In genomic region chr21:45830221-45830640, GRCh38 we compare ENCODE assay signal across 20 cellular contexts.
DNase-seq lines count a peak whose midpoint lies in the region; ATAC-seq lines count a peak whose summit lies in the region.
"Had no signal": no experiment of that assay in that cellular context is flagged by ENCODE, and none has a peak within 500 bp of the region (broad histone marks: within the 10 kb centered on the region; RNA-seq: fewer than 3 reads in every experiment).

No MANE protein-coding gene starts in this region.

- H3K4me1 ChIP-seq in subcutaneous abdominal adipose tissue (ENCODE audit: control insufficient read depth in 5 of 5, insufficient read depth in 5 of 5, low read length in 5 of 5) = peaks cover 0 to 57% (median 44%) of the 10 kb centered on the region in 5 donors
- H3K4me1 ChIP-seq: stomach had no signal

- peak overlapping the region in 2 of 5 donors; percentile 57 to 60 for H3K9ac ChIP-seq in subcutaneous abdominal adipose tissue (ENCODE audit: low read length in 5 of 5)

- no peaks in the 10 kb centered on the region for H3K9me3 ChIP-seq in subcutaneous abdominal adipose tissue (ENCODE audit: control insufficient read depth in 5 of 5, low read length in 5 of 5)
- H3K9me3 ChIP-seq: HAP-1, ovary, stomach, upper lobe of left lung had no signal

- DNase-seq in NCI-H524 (lab: John Stamatoyannopoulos, UW) = peak; percentile 56 to 80
- no peak for DNase-seq in NCI-H524 treated with DMSO at 0.1 percent for 48 hours (lab: John Stamatoyannopoulos, UW)
- peak; percentile 53 for DNase-seq in NCI-H510A (lab: John Stamatoyannopoulos, UW)
- DNase-seq in iPS-NIHi7 (ENCODE audit: extremely low spot score) = peak; percentile 44
- no peak for DNase-seq in left lobe of liver (ENCODE audit: low spot score)
- no peak for DNase-seq in NCI-H146 (lab: John Stamatoyannopoulos, UW)
- DNase-seq in NCI-H146 treated with DMSO at 0.1 percent for 48 hours (lab: John Stamatoyannopoulos, UW; ENCODE audit: unreplicated experiment) = no peak
- DNase-seq: activated CD4-positive, alpha-beta T cell treated with anti-CD3 and anti-CD28 coated beads, Interleukin-2, amount 50 U/mL, for 48 hours; activated naive CD4-positive, alpha-beta T cell treated with anti-CD3 and anti-CD28 coated beads, Interleukin-2, amount 50 U/mL, for 16 hours; endodermal cell; GF-D8; NCI-H1694 treated with DMSO at 0.1 percent for 48 hours; NCI-H748 treated with DMSO at 0.1 percent for 48 hours; ovary; stimulated activated CD4-positive, alpha-beta T cell treated with anti-CD3 and anti-CD28 coated beads, Interleukin-2, amount 100 ng/mL, for 24 hours; stomach; T-helper 2 cell; upper lobe of left lung had no signal

- peak overlapping the region; percentile 75 for H3K27ac ChIP-seq in subcutaneous abdominal adipose tissue (ENCODE audit: low read depth, low read length)
- H3K27ac ChIP-seq: ovary, stomach had no signal

- peaks cover 0 to 1% (median 0%) of the 10 kb centered on the region in 5 donors for H3K27me3 ChIP-seq in subcutaneous abdominal adipose tissue (ENCODE audit: control insufficient read depth in 5 of 5, insufficient read depth in 4 of 5, low read length in 5 of 5)
- H3K27me3 ChIP-seq: ovary, upper lobe of left lung had no signal

- H3K4me3 ChIP-seq in subcutaneous abdominal adipose tissue (ENCODE audit: low read depth in 1 of 5, low read length in 5 of 5) = no peak overlapping the region
- H3K4me3 ChIP-seq: HAP-1, ovary, stomach, upper lobe of left lung had no signal

- H3K36me3 ChIP-seq in subcutaneous abdominal adipose tissue (ENCODE audit: control insufficient read depth in 5 of 5, insufficient read depth in 5 of 5, low read length in 5 of 5) = no peaks in the 10 kb centered on the region
- H3K36me3 ChIP-seq: HAP-1, ovary, stomach, upper lobe of left lung had no signal

- ATAC-seq in left lobe of liver = no peak

Comparison
In these comparisons a context has a peak if more than half of its experiments do, and no peak if none do; other contexts are left out.
1. DNase-seq: peak in NCI-H524 (2 of 2), NCI-H510A (single experiment) and iPS-NIHi7 (single experiment); none in NCI-H524 treated with DMSO at 0.1 percent for 48 hours (single experiment), left lobe of liver (single experiment), NCI-H146 (single experiment) and NCI-H146 treated with DMSO at 0.1 percent for 48 hours (single experiment).